ENCODE assay signal across 8 cellular contexts in the genomic region with DNA sequence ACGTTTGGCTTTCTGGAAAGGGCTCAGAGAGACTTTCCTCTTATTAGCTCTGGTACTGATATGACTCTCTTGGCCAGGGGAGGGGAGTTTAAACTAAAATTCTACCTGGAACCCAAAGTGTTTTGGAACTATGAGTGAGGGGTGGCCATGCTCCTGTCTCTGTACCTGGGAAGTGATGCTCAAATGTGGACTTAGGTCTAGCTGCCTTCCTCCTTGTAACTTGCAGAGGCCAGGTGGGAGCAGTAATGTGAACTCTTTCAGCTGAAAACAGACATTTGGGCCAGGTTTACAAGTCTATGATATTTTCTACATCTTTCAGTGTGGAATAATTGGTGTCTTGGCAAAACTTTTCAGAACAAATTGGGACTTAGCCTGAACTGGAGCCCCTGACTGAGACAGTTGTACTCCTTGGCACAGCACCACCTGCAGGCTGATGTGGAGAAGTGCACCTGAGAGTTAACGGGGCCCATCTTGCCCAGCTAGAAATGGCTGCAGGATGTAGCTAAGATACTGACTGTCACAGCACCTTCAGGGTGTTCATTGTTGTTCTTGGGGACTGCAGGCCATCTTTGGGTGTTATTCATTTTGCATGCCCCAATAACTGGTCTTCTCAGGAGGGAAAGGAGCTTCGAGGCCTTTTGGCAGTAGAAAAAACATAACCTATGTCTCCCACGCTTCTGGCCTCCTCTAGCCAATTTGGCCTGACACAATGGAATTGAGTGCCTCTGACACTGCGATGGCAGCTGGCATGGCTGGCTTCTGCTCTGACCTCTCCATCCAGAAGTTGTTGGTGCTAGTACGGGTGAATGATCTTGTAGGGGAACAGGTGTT.
DNase-seq lines count a peak whose midpoint lies in the region; ATAC-seq lines count a peak whose summit lies in the region.

No MANE protein-coding gene starts in this region.

- H3K27me3 Mint-ChIP-seq in memory B cell = peaks cover 3% of the 10 kb centered on the region

- no peaks in the 10 kb centered on the region for H3K4me1 Mint-ChIP-seq in memory B cell

- H3K27ac Mint-ChIP-seq in memory B cell = no peak overlapping the region

- ATAC-seq in GM18868 (IDR thresholded peaks at IDR 0.05; ENCODE audit: unreplicated experiment) = peak; percentile 59
- peak; percentile 71 for ATAC-seq in HG03097 (IDR thresholded peaks at IDR 0.05; ENCODE audit: low FRiP score, unreplicated experiment)
- ATAC-seq in memory B cell (ENCODE audit: low read depth) = peak; percentile 88

- H3K4me3 Mint-ChIP-seq in memory B cell = no peak overlapping the region

- no peaks in the 10 kb centered on the region for H3K36me3 Mint-ChIP-seq in memory B cell

- no peaks in the 10 kb centered on the region for H3K9me3 Mint-ChIP-seq in memory B cell

- DNase-seq in Ammon's horn (ENCODE audit: low spot score) (peak; percentile 85), NCI-H446 (lab: John Stamatoyannopoulos, UW) (peak; percentile 42 to 62), dedifferentiated amniotic fluid mesenchymal stem cell (ENCODE audit: extremely low spot score) (peak; percentile 72), memory B cell (ENCODE audit: low spot score in 2 of 2) (peak; percentile 58)
- DNase-seq in activated CD4-positive, alpha-beta T cell treated with anti-CD3 and anti-CD28 coated beads for 48 hours = peak; percentile 80
- peak; percentile 39 for DNase-seq in stimulated activated CD8-positive, alpha-beta memory T cell treated with anti-CD3 and anti-CD28 coated beads, Interleukin-15, amount 100 ng/mL, for 1 hour (ENCODE audit: low read depth)

Comparison
In these comparisons a context has a peak if more than half of its experiments do, and no peak if none do; other contexts are left out.
1. Peak in every context shown above with its lines: DNase-seq and ATAC-seq.